Comparison of ENCODE assay signal across 1 cellular context in the genomic region with DNA sequence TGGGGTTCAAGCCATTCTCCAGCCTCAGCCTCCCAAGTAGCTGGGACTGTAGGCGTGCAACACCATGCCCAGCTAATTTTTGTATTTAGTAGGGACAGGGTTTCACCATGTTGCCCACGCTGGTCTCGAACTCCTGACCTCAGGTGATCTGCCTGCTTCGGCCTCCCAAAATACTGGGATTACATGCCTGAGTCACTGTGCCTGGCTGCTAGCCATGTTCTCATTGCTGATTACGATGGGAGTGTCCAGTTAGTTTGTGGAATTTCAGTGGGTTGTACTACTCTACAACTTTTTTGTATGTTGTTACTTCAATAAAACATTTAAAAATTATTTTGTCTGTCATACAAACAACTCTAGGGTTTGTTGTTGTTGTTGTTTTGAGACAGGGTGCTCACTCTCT.
TF ChIP-seq lines count a peak whose summit lies in the region.

No MANE protein-coding gene starts in this region.

TF ChIP-seq in K562, 482 proteins besides CTCF, POLR2A, EP300 and RAD21 (continues in another document):
- TF ChIP-seq ADNP (tag; IDR thresholded peaks at IDR 0.05) = peak; percentile 100
- TF ChIP-seq SP1 (CRISPR knock-in tag; IDR thresholded peaks at IDR 0.05) = peak; percentile 60; the same call in 1 of the 2 replicates
- peak; percentile 66 for TF ChIP-seq FOSL1 (tag; conservative IDR thresholded peaks at IDR 0.05)
- 0 out of 2 replicates have a peak, but pooled peaks have one; percentile 49 for TF ChIP-seq HDAC2 (IDR thresholded peaks at IDR 0.05)
- TF ChIP-seq PHF20 (IDR thresholded peaks at IDR 0.05; ENCODE audit: partially characterized antibody) = peak; percentile 40
- TF ChIP-seq, protein P1, sequence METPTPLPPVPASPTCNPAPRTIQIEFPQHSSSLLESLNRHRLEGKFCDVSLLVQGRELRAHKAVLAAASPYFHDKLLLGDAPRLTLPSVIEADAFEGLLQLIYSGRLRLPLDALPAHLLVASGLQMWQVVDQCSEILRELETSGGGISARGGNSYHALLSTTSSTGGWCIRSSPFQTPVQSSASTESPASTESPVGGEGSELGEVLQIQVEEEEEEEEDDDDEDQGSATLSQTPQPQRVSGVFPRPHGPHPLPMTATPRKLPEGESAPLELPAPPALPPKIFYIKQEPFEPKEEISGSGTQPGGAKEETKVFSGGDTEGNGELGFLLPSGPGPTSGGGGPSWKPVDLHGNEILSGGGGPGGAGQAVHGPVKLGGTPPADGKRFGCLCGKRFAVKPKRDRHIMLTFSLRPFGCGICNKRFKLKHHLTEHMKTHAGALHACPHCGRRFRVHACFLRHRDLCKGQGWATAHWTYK (CRISPR knock-in tag; IDR thresholded peaks at IDR 0.05) = no peak
- TF ChIP-seq BCOR (IDR thresholded peaks at IDR 0.05) = peak; percentile 87
- TF ChIP-seq TEAD4 (IDR thresholded peaks at IDR 0.05; ENCODE audit: low read length) = peak; percentile 33; the same call in 1 of the 2 replicates
- TF ChIP-seq TEAD4 (CRISPR knock-in tag; IDR thresholded peaks at IDR 0.05; ENCODE audit: borderline replicate concordance) = no peak
- peak; percentile 86 for TF ChIP-seq MAFF (IDR thresholded peaks at IDR 0.05; ENCODE audit: low read length)
- TF ChIP-seq SMARCE1 (IDR thresholded peaks at IDR 0.05) = peak; percentile 71
- TF ChIP-seq ATF1 (CRISPR knock-in tag; IDR thresholded peaks at IDR 0.05) = no peak
- 0 out of 2 replicates have a peak, but pooled peaks have one; percentile 14 for TF ChIP-seq ATF1 (tag; IDR thresholded peaks at IDR 0.05)
- TF ChIP-seq MAFG (tag; conservative IDR thresholded peaks at IDR 0.05) = peak; percentile 87
- TF ChIP-seq SMARCC2 (IDR thresholded peaks at IDR 0.05; ENCODE audit: low read depth) = peak; percentile 30; the same call in 1 of the 2 replicates
- peak; percentile 94 for TF ChIP-seq C11orf30 (IDR thresholded peaks at IDR 0.05; ENCODE audit: low read depth)
- TF ChIP-seq, protein P2, sequence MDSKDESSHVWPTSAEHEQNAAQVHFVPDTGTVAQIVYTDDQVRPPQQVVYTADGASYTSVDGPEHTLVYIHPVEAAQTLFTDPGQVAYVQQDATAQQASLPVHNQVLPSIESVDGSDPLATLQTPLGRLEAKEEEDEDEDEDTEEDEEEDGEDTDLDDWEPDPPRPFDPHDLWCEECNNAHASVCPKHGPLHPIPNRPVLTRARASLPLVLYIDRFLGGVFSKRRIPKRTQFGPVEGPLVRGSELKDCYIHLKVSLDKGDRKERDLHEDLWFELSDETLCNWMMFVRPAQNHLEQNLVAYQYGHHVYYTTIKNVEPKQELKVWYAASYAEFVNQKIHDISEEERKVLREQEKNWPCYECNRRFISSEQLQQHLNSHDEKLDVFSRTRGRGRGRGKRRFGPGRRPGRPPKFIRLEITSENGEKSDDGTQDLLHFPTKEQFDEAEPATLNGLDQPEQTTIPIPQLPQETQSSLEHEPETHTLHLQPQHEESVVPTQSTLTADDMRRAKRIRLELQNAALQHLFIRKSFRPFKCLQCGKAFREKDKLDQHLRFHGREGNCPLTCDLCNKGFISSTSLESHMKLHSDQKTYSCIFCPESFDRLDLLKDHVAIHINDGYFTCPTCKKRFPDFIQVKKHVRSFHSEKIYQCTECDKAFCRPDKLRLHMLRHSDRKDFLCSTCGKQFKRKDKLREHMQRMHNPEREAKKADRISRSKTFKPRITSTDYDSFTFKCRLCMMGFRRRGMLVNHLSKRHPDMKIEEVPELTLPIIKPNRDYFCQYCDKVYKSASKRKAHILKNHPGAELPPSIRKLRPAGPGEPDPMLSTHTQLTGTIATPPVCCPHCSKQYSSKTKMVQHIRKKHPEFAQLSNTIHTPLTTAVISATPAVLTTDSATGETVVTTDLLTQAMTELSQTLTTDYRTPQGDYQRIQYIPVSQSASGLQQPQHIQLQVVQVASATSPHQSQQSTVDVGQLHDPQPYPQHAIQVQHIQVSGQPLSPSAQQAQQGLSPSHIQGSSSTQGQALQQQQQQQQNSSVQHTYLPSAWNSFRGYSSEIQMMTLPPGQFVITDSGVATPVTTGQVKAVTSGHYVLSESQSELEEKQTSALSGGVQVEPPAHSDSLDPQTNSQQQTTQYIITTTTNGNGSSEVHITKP (IDR thresholded peaks at IDR 0.05; ENCODE audit: partially characterized antibody) = peak; percentile 67
- TF ChIP-seq CEBPB (tag; IDR thresholded peaks at IDR 0.05) = peak; percentile 31; the same call in 1 of the 2 replicates
- 0 out of 2 replicates have a peak, but pooled peaks have one; percentile 49 for TF ChIP-seq LCOR (CRISPR knock-in tag; IDR thresholded peaks at IDR 0.05)
- TF ChIP-seq SMARCA4 (IDR thresholded peaks at IDR 0.05) = peak; percentile 78
- no peak for TF ChIP-seq KHSRP (IDR thresholded peaks at IDR 0.05)
- no peak for TF ChIP-seq PRMT5 (CRISPR knock-in tag; IDR thresholded peaks at IDR 0.05)
- peak; percentile 61 for TF ChIP-seq JUND (IDR thresholded peaks at IDR 0.05; ENCODE audit: borderline replicate concordance, low read depth, low read length)
- TF ChIP-seq JUND (tag; IDR thresholded peaks at IDR 0.05; ENCODE audit: borderline replicate concordance, low read depth, low read length) = peak; percentile 55; the same call in 2 of the 3 replicates
- TF ChIP-seq ZNF347 (CRISPR knock-in tag; IDR thresholded peaks at IDR 0.05; ENCODE audit: low read depth) = no peak
- TF ChIP-seq ARID1B (IDR thresholded peaks at IDR 0.05) = peak; percentile 74
- TF ChIP-seq CBX1 (IDR thresholded peaks at IDR 0.05; ENCODE audit: low read depth) = 0 out of 2 replicates have a peak, but pooled peaks have one; percentile 59
- TF ChIP-seq ZNF316 (IDR thresholded peaks at IDR 0.05) = peak; percentile 84
- no peak for TF ChIP-seq GABPA (tag; conservative IDR thresholded peaks at IDR 0.05; ENCODE audit: low read depth)
- no peak for TF ChIP-seq RHOXF2B (CRISPR knock-in tag; conservative IDR thresholded peaks at IDR 0.05)
- TF ChIP-seq ESRRA (IDR thresholded peaks at IDR 0.05; ENCODE audit: borderline replicate concordance, low read depth) = peak; percentile 40; the same call in 1 of the 2 replicates
- TF ChIP-seq CEBPG (CRISPR knock-in tag; IDR thresholded peaks at IDR 0.05) = no peak
- TF ChIP-seq CEBPG (tag; conservative IDR thresholded peaks at IDR 0.05 in 1 of 2, IDR thresholded peaks at IDR 0.05 in 1 of 2) = 0 out of 4 replicates have a peak, but pooled peaks of 1 of the 2 experiments have one; percentile 9
- TF ChIP-seq, protein P3, sequence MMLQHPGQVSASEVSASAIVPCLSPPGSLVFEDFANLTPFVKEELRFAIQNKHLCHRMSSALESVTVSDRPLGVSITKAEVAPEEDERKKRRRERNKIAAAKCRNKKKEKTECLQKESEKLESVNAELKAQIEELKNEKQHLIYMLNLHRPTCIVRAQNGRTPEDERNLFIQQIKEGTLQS (IDR thresholded peaks at IDR 0.05) = peak; percentile 36; the same call in 1 of the 2 replicates
- TF ChIP-seq, protein P3 (CRISPR knock-in tag; conservative IDR thresholded peaks at IDR 0.05) = no peak
- TF ChIP-seq MAFK (IDR thresholded peaks at IDR 0.05; ENCODE audit: low read length) = peak; percentile 82
- peak; percentile 48; the same call in 1 of the 2 replicates for TF ChIP-seq ATF7 (IDR thresholded peaks at IDR 0.05)
- peak; percentile 50; the same call in 1 of the 2 replicates for TF ChIP-seq CTBP1 (IDR thresholded peaks at IDR 0.05; ENCODE audit: borderline replicate concordance)
- TF ChIP-seq FOXK1 (CRISPR knock-in tag; IDR thresholded peaks at IDR 0.05; ENCODE audit: borderline replicate concordance) = no peak
- TF ChIP-seq ZNF589 (CRISPR knock-in tag; IDR thresholded peaks at IDR 0.05; ENCODE audit: low read depth) = no peak
- TF ChIP-seq, protein P4, sequence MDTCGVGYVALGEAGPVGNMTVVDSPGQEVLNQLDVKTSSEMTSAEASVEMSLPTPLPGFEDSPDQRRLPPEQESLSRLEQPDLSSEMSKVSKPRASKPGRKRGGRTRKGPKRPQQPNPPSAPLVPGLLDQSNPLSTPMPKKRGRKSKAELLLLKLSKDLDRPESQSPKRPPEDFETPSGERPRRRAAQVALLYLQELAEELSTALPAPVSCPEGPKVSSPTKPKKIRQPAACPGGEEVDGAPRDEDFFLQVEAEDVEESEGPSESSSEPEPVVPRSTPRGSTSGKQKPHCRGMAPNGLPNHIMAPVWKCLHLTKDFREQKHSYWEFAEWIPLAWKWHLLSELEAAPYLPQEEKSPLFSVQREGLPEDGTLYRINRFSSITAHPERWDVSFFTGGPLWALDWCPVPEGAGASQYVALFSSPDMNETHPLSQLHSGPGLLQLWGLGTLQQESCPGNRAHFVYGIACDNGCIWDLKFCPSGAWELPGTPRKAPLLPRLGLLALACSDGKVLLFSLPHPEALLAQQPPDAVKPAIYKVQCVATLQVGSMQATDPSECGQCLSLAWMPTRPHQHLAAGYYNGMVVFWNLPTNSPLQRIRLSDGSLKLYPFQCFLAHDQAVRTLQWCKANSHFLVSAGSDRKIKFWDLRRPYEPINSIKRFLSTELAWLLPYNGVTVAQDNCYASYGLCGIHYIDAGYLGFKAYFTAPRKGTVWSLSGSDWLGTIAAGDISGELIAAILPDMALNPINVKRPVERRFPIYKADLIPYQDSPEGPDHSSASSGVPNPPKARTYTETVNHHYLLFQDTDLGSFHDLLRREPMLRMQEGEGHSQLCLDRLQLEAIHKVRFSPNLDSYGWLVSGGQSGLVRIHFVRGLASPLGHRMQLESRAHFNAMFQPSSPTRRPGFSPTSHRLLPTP (IDR thresholded peaks at IDR 0.05; ENCODE audit: borderline replicate concordance, extremely low read depth, insufficient read length) = peak; percentile 81
- 0 out of 2 replicates have a peak, but pooled peaks have one; percentile 16 for TF ChIP-seq TCF3 (CRISPR knock-in tag; IDR thresholded peaks at IDR 0.05)
- no peak for TF ChIP-seq ZNF253 (CRISPR knock-in tag; conservative IDR thresholded peaks at IDR 0.05)
- TF ChIP-seq NFIC (IDR thresholded peaks at IDR 0.05) = peak; percentile 98
- 0 out of 2 replicates have a peak, but pooled peaks have one; percentile 20 for TF ChIP-seq NCOR1 (IDR thresholded peaks at IDR 0.05)
- TF ChIP-seq CREM (IDR thresholded peaks at IDR 0.05; ENCODE audit: low read depth) = 0 out of 2 replicates have a peak, but pooled peaks have one; percentile 7
- no peak for TF ChIP-seq CBX5 (IDR thresholded peaks at IDR 0.05; ENCODE audit: borderline replicate concordance, low read depth)
- peak in 1 of 2 experiments; percentile 20; a peak in 1 of 4 replicates for TF ChIP-seq NRF1 (conservative IDR thresholded peaks at IDR 0.05 in 1 of 2, IDR thresholded peaks at IDR 0.05 in 1 of 2)
- TF ChIP-seq HNRNPLL (IDR thresholded peaks at IDR 0.05; ENCODE audit: low read depth, low read length, poor library complexity, severe bottlenecking) = no peak
- peak; percentile 28; the same call in 1 of the 2 replicates for TF ChIP-seq SOX6 (IDR thresholded peaks at IDR 0.05)
- no peak for TF ChIP-seq ETV5 (CRISPR knock-in tag; IDR thresholded peaks at IDR 0.05; ENCODE audit: low read depth)
- TF ChIP-seq BMI1 (IDR thresholded peaks at IDR 0.05; ENCODE audit: low read length) = no peak
- TF ChIP-seq KDM1A (IDR thresholded peaks at IDR 0.05) = peak; percentile 16 to 59; a peak in 2 of 4 replicates
- TF ChIP-seq, protein P5, sequence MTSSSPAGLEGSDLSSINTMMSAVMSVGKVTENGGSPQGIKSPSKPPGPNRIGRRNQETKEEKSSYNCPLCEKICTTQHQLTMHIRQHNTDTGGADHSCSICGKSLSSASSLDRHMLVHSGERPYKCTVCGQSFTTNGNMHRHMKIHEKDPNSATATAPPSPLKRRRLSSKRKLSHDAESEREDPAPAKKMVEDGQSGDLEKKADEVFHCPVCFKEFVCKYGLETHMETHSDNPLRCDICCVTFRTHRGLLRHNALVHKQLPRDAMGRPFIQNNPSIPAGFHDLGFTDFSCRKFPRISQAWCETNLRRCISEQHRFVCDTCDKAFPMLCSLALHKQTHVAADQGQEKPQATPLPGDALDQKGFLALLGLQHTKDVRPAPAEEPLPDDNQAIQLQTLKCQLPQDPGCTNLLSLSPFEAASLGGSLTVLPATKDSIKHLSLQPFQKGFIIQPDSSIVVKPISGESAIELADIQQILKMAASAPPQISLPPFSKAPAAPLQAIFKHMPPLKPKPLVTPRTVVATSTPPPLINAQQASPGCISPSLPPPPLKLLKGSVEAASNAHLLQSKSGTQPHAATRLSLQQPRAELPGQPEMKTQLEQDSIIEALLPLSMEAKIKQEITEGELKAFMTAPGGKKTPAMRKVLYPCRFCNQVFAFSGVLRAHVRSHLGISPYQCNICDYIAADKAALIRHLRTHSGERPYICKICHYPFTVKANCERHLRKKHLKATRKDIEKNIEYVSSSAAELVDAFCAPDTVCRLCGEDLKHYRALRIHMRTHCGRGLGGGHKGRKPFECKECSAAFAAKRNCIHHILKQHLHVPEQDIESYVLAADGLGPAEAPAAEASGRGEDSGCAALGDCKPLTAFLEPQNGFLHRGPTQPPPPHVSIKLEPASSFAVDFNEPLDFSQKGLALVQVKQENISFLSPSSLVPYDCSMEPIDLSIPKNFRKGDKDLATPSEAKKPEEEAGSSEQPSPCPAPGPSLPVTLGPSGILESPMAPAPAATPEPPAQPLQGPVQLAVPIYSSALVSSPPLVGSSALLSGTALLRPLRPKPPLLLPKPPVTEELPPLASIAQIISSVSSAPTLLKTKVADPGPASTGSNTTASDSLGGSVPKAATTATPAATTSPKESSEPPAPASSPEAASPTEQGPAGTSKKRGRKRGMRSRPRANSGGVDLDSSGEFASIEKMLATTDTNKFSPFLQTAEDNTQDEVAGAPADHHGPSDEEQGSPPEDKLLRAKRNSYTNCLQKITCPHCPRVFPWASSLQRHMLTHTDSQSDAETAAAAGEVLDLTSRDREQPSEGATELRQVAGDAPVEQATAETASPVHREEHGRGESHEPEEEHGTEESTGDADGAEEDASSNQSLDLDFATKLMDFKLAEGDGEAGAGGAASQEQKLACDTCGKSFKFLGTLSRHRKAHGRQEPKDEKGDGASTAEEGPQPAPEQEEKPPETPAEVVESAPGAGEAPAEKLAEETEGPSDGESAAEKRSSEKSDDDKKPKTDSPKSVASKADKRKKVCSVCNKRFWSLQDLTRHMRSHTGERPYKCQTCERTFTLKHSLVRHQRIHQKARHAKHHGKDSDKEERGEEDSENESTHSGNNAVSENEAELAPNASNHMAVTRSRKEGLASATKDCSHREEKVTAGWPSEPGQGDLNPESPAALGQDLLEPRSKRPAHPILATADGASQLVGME (CRISPR knock-in tag; IDR thresholded peaks at IDR 0.05) = no peak
- TF ChIP-seq DPF2 (IDR thresholded peaks at IDR 0.05) = peak; percentile 84
- TF ChIP-seq NBN (IDR thresholded peaks at IDR 0.05; ENCODE audit: low read depth) = peak; percentile 68; the same call in 1 of the 2 replicates
- TF ChIP-seq EP400 (IDR thresholded peaks at IDR 0.05) = peak; percentile 40; the same call in 1 of the 2 replicates
- TF ChIP-seq RBFOX2 (IDR thresholded peaks at IDR 0.05; ENCODE audit: low read depth, low read length) = no peak
- 0 out of 4 replicates have a peak, but pooled peaks of 1 of the 2 experiments have one; percentile 18 for TF ChIP-seq MAZ (CRISPR knock-in tag; conservative IDR thresholded peaks at IDR 0.05 in 1 of 2, IDR thresholded peaks at IDR 0.05 in 1 of 2)
- TF ChIP-seq NFE2 (IDR thresholded peaks at IDR 0.05; ENCODE audit: low read depth) = peak; percentile 98
- TF ChIP-seq TRIM28 (IDR thresholded peaks at IDR 0.05) = 0 out of 2 replicates have a peak, but pooled peaks have one; percentile 52
